In genomic region chr7:7180725-7181428, GRCh38 we compare ENCODE assay signal across 9 cellular contexts. TPM values are rescaled to one million over a fixed set of nuclear protein-coding genes. Genes with fewer than 3 reads are reported as not detected.
DNase-seq lines count a peak whose midpoint lies in the region; ATAC-seq and TF ChIP-seq lines count a peak whose summit lies in the region.
"Had no signal": no experiment of that assay in that cellular context is flagged by ENCODE, and none has a peak within 500 bp of the region (broad histone marks: within the 10 kb centered on the region; RNA-seq: fewer than 3 reads in every experiment).

No MANE protein-coding gene starts in this region.

- DNase-seq in HFFc6 (no peak), WTC11 (ENCODE audit: low spot score) (no peak), spleen (no peak), LoVo (ENCODE audit: low spot score) (no peak), D341Med (ENCODE audit: low spot score) (no peak), occipital lobe (lab: John Stamatoyannopoulos, UW) (no peak)
- DNase-seq: T1000 had no signal

- CTCF ChIA-PET in WTC11 (lab: Charles Lee): interaction anchor here (0.6 to 2.9 kb wide), 7 partner anchors 30 to 1009 kb away, joined by 3 to 17 read pairs (median 4); no protein-coding TSS in a partner anchor

- ATAC-seq in WTC11: no peak
- ATAC-seq in GM21825 (IDR thresholded peaks at IDR 0.05; ENCODE audit: unreplicated experiment): no peak

- no peaks in the 10 kb centered on the region; the same call in 1 of the 2 replicates for H3K27me3 Mint-ChIP-seq in HFFc6 (ENCODE audit: insufficient read depth)
- no peaks in the 10 kb centered on the region for H3K27me3 Mint-ChIP-seq in WTC11 (ENCODE audit: low read depth)

- H3K9ac ChIP-seq in iPS-15b (ENCODE audit: low read depth, low read length): no peak overlapping the region

- WGBS in spleen, 5 donors: 56 to 85% (median 72%) methylated on average over 8 of the region's 8 CpGs

- POLR2A ChIA-PET in WTC11 (lab: Charles Lee): interaction anchor here (1.5 kb wide), 1 partner anchor 75 kb away, joined by 6 read pairs; no protein-coding TSS in a partner anchor

- no peaks in the 10 kb centered on the region for H3K36me3 ChIP-seq in iPS-15b (ENCODE audit: control insufficient read depth, insufficient read depth, low read length)
- peaks cover 0 to 6% (median 0%) of the 10 kb centered on the region in 6 donors for H3K36me3 ChIP-seq in spleen

- peaks cover 34% of the 10 kb centered on the region for H3K4me1 ChIP-seq in iPS-15b (ENCODE audit: control insufficient read depth, insufficient read depth, low read length)
- H3K4me1 ChIP-seq in spleen: peaks cover 21 to 57% (median 34%) of the 10 kb centered on the region in 6 donors

- H3K4me1 Mint-ChIP-seq in HFFc6 (ENCODE audit: low read depth) (peaks cover 65% of the 10 kb centered on the region), WTC11 (peaks cover 31% of the 10 kb centered on the region)

- peak overlapping the region; percentile 94 for H3K4me3 Mint-ChIP-seq in HFFc6
- H3K4me3 Mint-ChIP-seq in WTC11: peak overlapping the region; percentile 79

- peak overlapping the region; percentile 94 to 100 (median 99) for H3K27ac ChIP-seq in spleen

- H3K9me3 ChIP-seq in iPS-15b (ENCODE audit: control insufficient read depth, insufficient read depth, low read length) (no peaks in the 10 kb centered on the region), spleen (no peaks in the 10 kb centered on the region)

- intact Hi-C loops in spleen (cut with DNase I; ENCODE audit: low total_unique reads): loop anchor here (10.0 kb wide), 2 partner anchors 64 to 244 kb away; no protein-coding TSS in a partner anchor

- no peak for TF ChIP-seq POLR2A in spleen (IDR thresholded peaks at IDR 0.05)

- H3K27me3 ChIP-seq in iPS-15b (ENCODE audit: control insufficient read depth, insufficient read depth, low read length) (no peaks in the 10 kb centered on the region), spleen (replicated peaks in 1 of 7) (no peaks in the 10 kb centered on the region)

- no peak for TF ChIP-seq CTCF in HFFc6 (IDR thresholded peaks at IDR 0.05)
- no peak for TF ChIP-seq CTCF in WTC11 (IDR thresholded peaks at IDR 0.05)
- TF ChIP-seq CTCF in spleen (IDR thresholded peaks at IDR 0.05 in 8 of 11, conservative IDR thresholded peaks at IDR 0.05 in 3 of 11): no peak

- H3K4me3 ChIP-seq in iPS-15b (ENCODE audit: low read depth, low read length): peak overlapping the region; percentile 69
- H3K4me3 ChIP-seq in spleen: peak overlapping the region in 4 of 8 donors; percentile 77 to 92 (median 82)

- H3K9me3 Mint-ChIP-seq in HFFc6: no peaks in the 10 kb centered on the region
- H3K9me3 Mint-ChIP-seq in WTC11: no peaks in the 10 kb centered on the region

- H3K27ac Mint-ChIP-seq in HFFc6 (peak overlapping the region; percentile 94; the same call in 1 of the 2 replicates), WTC11 (peak overlapping the region; percentile 100)

- 0 out of 2 replicates have a peak, but pooled peaks cover 3% of the 10 kb centered on the region for H3K36me3 Mint-ChIP-seq in HFFc6 (ENCODE audit: low read depth)
- H3K36me3 Mint-ChIP-seq in WTC11: peaks cover 2% of the 10 kb centered on the region

TF ChIP-seq in WTC11, 78 proteins besides CTCF, POLR2A, EP300 and RAD21 (continues in another document):
- no peak for TF ChIP-seq IRF1 (CRISPR knock-in tag; IDR thresholded peaks at IDR 0.05)
- no peak for TF ChIP-seq E2F4 (CRISPR knock-in tag; IDR thresholded peaks at IDR 0.05; ENCODE audit: borderline replicate concordance, low read depth)
- TF ChIP-seq SMAD4 (CRISPR knock-in tag; IDR thresholded peaks at IDR 0.05): no peak
- TF ChIP-seq CDX4 (CRISPR knock-in tag; IDR thresholded peaks at IDR 0.05; ENCODE audit: borderline replicate concordance): no peak
- no peak for TF ChIP-seq ELF4 (CRISPR knock-in tag; IDR thresholded peaks at IDR 0.05; ENCODE audit: low read depth)
- no peak for TF ChIP-seq OVOL2 (CRISPR knock-in tag; IDR thresholded peaks at IDR 0.05; ENCODE audit: borderline replicate concordance)
- no peak for TF ChIP-seq PRRX2 (CRISPR knock-in tag; IDR thresholded peaks at IDR 0.05)
- no peak for TF ChIP-seq JAZF1 (CRISPR knock-in tag; IDR thresholded peaks at IDR 0.05)
- no peak for TF ChIP-seq NR2C2 (CRISPR knock-in tag; IDR thresholded peaks at IDR 0.05)
- no peak for TF ChIP-seq NR1H2 (CRISPR knock-in tag; IDR thresholded peaks at IDR 0.05)
- TF ChIP-seq STAT6 (CRISPR knock-in tag; conservative IDR thresholded peaks at IDR 0.05; ENCODE audit: low read depth): no peak
- no peak for TF ChIP-seq HMGA2 (CRISPR knock-in tag; IDR thresholded peaks at IDR 0.05)
- TF ChIP-seq ETV6 (CRISPR knock-in tag; IDR thresholded peaks at IDR 0.05): no peak
- TF ChIP-seq MXD4 (CRISPR knock-in tag; IDR thresholded peaks at IDR 0.05; ENCODE audit: borderline replicate concordance): no peak
- TF ChIP-seq, protein P1, sequence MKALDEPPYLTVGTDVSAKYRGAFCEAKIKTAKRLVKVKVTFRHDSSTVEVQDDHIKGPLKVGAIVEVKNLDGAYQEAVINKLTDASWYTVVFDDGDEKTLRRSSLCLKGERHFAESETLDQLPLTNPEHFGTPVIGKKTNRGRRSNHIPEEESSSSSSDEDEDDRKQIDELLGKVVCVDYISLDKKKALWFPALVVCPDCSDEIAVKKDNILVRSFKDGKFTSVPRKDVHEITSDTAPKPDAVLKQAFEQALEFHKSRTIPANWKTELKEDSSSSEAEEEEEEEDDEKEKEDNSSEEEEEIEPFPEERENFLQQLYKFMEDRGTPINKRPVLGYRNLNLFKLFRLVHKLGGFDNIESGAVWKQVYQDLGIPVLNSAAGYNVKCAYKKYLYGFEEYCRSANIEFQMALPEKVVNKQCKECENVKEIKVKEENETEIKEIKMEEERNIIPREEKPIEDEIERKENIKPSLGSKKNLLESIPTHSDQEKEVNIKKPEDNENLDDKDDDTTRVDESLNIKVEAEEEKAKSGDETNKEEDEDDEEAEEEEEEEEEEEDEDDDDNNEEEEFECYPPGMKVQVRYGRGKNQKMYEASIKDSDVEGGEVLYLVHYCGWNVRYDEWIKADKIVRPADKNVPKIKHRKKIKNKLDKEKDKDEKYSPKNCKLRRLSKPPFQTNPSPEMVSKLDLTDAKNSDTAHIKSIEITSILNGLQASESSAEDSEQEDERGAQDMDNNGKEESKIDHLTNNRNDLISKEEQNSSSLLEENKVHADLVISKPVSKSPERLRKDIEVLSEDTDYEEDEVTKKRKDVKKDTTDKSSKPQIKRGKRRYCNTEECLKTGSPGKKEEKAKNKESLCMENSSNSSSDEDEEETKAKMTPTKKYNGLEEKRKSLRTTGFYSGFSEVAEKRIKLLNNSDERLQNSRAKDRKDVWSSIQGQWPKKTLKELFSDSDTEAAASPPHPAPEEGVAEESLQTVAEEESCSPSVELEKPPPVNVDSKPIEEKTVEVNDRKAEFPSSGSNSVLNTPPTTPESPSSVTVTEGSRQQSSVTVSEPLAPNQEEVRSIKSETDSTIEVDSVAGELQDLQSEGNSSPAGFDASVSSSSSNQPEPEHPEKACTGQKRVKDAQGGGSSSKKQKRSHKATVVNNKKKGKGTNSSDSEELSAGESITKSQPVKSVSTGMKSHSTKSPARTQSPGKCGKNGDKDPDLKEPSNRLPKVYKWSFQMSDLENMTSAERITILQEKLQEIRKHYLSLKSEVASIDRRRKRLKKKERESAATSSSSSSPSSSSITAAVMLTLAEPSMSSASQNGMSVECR (CRISPR knock-in tag; IDR thresholded peaks at IDR 0.05; ENCODE audit: borderline replicate concordance): no peak

RNA-seq across cellular contexts. Expression of gene C1GALT1, which starts 1.5 kb away (rescaled TPM):
- total RNA-seq in HFFc6 (2021; fragmentation: NEBNext Ultra II Directional; extraction: Animal tissue kit (Norgen Biotek cat#: 25700)): 10 to 100 TPM; 32.3 to 47.4 (median 34.1) TPM
- 106 to 114 TPM (median 107 TPM) in 3 replicates for total RNA-seq in WTC11 (2021)
- total RNA-seq in spleen: 10 to 100 TPM; 36.9 to 61.2 (median 43.3) TPM
- polyA plus RNA-seq in spleen: 1 to 10 TPM; 6.9 to 9.2 (median 7.9) TPM
- 37.7 TPM for total RNA-seq in occipital lobe
